Comparison of ENCODE assay signal across 18 cellular contexts in genomic region chr18:39454866-39455265, GRCh38.
DNase-seq lines count a peak whose midpoint lies in the region; ATAC-seq and TF ChIP-seq lines count a peak whose summit lies in the region.
"Had no signal": no experiment of that assay in that cellular context is flagged by ENCODE, and none has a peak within 500 bp of the region (broad histone marks: within the 10 kb centered on the region; RNA-seq: fewer than 3 reads in every experiment).

No MANE protein-coding gene starts in this region.

- H3K4me3 Mint-ChIP-seq in MCF 10A (ENCODE audit: unreplicated experiment) = no peak overlapping the region
- H3K4me3 Mint-ChIP-seq in T-helper 2 cell treated with Interferon-gamma antibody and Interleukin-4, amounts not matched to agents 5 μg/mL and 100 μg/mL, for 36 hours = no peak overlapping the region
- H3K4me3 Mint-ChIP-seq: CD8-positive, alpha-beta memory T cell had no signal

- H3K27ac Mint-ChIP-seq in MCF 10A (ENCODE audit: low read depth, unreplicated experiment) = peak overlapping the region; percentile 79
- H3K27ac Mint-ChIP-seq in T-helper 2 cell treated with Interferon-gamma antibody and Interleukin-4, amounts not matched to agents 5 μg/mL and 100 μg/mL, for 36 hours = no peak overlapping the region
- H3K27ac Mint-ChIP-seq: CD8-positive, alpha-beta memory T cell had no signal

- H3K4me1 Mint-ChIP-seq in MCF 10A (ENCODE audit: insufficient read depth, unreplicated experiment) = peaks cover 37% of the 10 kb centered on the region
- H3K4me1 Mint-ChIP-seq in T-helper 2 cell treated with Interferon-gamma antibody and Interleukin-4, amounts not matched to agents 5 μg/mL and 100 μg/mL, for 36 hours (ENCODE audit: low read depth) = no peaks in the 10 kb centered on the region
- H3K4me1 Mint-ChIP-seq: CD8-positive, alpha-beta memory T cell had no signal

- intact Hi-C loops in MCF 10A (cut with micrococcal nuclease) (no loop called here), breast epithelium (cut with DNase I; ENCODE audit: low total_unique reads) (no loop called here)

- TF ChIP-seq CTCF in MCF 10A (IDR thresholded peaks at IDR 0.05; ENCODE audit: unreplicated experiment) (no peak), breast epithelium (IDR thresholded peaks at IDR 0.05) (no peak), foreskin keratinocyte (conservative IDR thresholded peaks at IDR 0.05) (no peak)

- BruUV-seq in MCF 10A (replicated peaks; lab: Mats Ljungman, UMichigan) = no TSS peak

- H3K27me3 Mint-ChIP-seq in MCF 10A (ENCODE audit: insufficient read depth, unreplicated experiment) = no peaks in the 10 kb centered on the region
- H3K27me3 Mint-ChIP-seq in T-helper 2 cell treated with Interferon-gamma antibody and Interleukin-4, amounts not matched to agents 5 μg/mL and 100 μg/mL, for 36 hours (ENCODE audit: low read depth) = no peaks in the 10 kb centered on the region
- H3K27me3 Mint-ChIP-seq: CD8-positive, alpha-beta memory T cell had no signal

- no peak for TF ChIP-seq POLR2A in breast epithelium (IDR thresholded peaks at IDR 0.05)

- peak overlapping the region; percentile 34 for H3K9ac ChIP-seq in skeletal muscle satellite cell (ENCODE audit: low read depth, low read length)
- H3K9ac ChIP-seq: BLaER1 had no signal

- H3K36me3 ChIP-seq in breast epithelium = no peaks in the 10 kb centered on the region
- no peaks in the 10 kb centered on the region for H3K36me3 ChIP-seq in skeletal muscle satellite cell (ENCODE audit: insufficient read depth, low read length)
- H3K36me3 ChIP-seq: BLaER1, Peyer's patch had no signal

- CTCF ChIA-PET in MCF 10A (lab: Yijun Ruan, JAX) = interaction anchor here (0.6 kb wide), 1 partner anchor 15 kb away, joined by 3 read pairs; no protein-coding TSS in a partner anchor

- DNase-seq in MCF 10A (ENCODE audit: unreplicated experiment) (peak; percentile 28), breast epithelium (ENCODE audit: low spot score in 2 of 2) (no peak), dermis blood vessel endothelial cell (peak; percentile 51), foreskin keratinocyte (peak in 1 of 2 donors; percentile 17), putamen (ENCODE audit: low spot score) (no peak), DMS79 (lab: John Stamatoyannopoulos, UW) (no peak)
- no peak for DNase-seq in T-helper 2 cell treated with Interferon-gamma antibody and Interleukin-4, amounts not matched to agents 5 μg/mL and 100 μg/mL, for 36 hours (ENCODE audit: low spot score)
- DNase-seq: CD8-positive, alpha-beta memory T cell; DMS 273 treated with DMSO at 0.1 percent for 48 hours; NCI-H1105 treated with DMSO at 0.1 percent for 48 hours; NCI-H187; NCI-H774; Peyer's patch; SHP77 treated with DMSO at 0.1 percent for 48 hours had no signal

- H3K27me3 ChIP-seq in breast epithelium (no peaks in the 10 kb centered on the region), foreskin keratinocyte (no peaks in the 10 kb centered on the region), skeletal muscle satellite cell (ENCODE audit: control insufficient read depth, insufficient read depth, low read length) (no peaks in the 10 kb centered on the region)
- H3K27me3 ChIP-seq: BLaER1, Peyer's patch had no signal

- ATAC-seq in foreskin keratinocyte = no peak
- ATAC-seq: HepG2 had no signal

- no peaks in the 10 kb centered on the region for H3K9me3 Mint-ChIP-seq in MCF 10A (ENCODE audit: unreplicated experiment)
- no peaks in the 10 kb centered on the region for H3K9me3 Mint-ChIP-seq in T-helper 2 cell treated with Interferon-gamma antibody and Interleukin-4, amounts not matched to agents 5 μg/mL and 100 μg/mL, for 36 hours

- no peak overlapping the region for H3K27ac ChIP-seq in breast epithelium
- H3K27ac ChIP-seq in foreskin keratinocyte = peak overlapping the region; percentile 32
- H3K27ac ChIP-seq: 22Rv1, BLaER1, Peyer's patch had no signal

- POLR2A ChIA-PET in MCF 10A (lab: Yijun Ruan, JAX) = interaction anchor here (0.7 to 1.6 kb wide), 3 partner anchors 10 to 54 kb away, joined by 4 to 6 read pairs (median 4); no protein-coding TSS in a partner anchor

- H3K36me3 Mint-ChIP-seq in MCF 10A (ENCODE audit: insufficient read depth, unreplicated experiment) = no peaks in the 10 kb centered on the region
- H3K36me3 Mint-ChIP-seq in T-helper 2 cell treated with Interferon-gamma antibody and Interleukin-4, amounts not matched to agents 5 μg/mL and 100 μg/mL, for 36 hours (ENCODE audit: low read depth) = no peaks in the 10 kb centered on the region
- H3K36me3 Mint-ChIP-seq: CD8-positive, alpha-beta memory T cell had no signal

- H3K9me3 ChIP-seq in breast epithelium (no peaks in the 10 kb centered on the region), skeletal muscle satellite cell (replicated peaks; ENCODE audit: low read length) (no peaks in the 10 kb centered on the region)
- H3K9me3 ChIP-seq: BLaER1, Peyer's patch had no signal

- H3K4me3 ChIP-seq in breast epithelium = no peak overlapping the region
- no peak overlapping the region for H3K4me3 ChIP-seq in skeletal muscle satellite cell (ENCODE audit: low read length)
- H3K4me3 ChIP-seq: BLaER1 had no signal

- H3K4me2 ChIP-seq in skeletal muscle satellite cell (ENCODE audit: low read length) = peak overlapping the region; percentile 74

- H3K4me1 ChIP-seq in breast epithelium = no peaks in the 10 kb centered on the region
- H3K4me1 ChIP-seq in foreskin keratinocyte = peaks cover 9% of the 10 kb centered on the region
- peaks cover 27% of the 10 kb centered on the region for H3K4me1 ChIP-seq in skeletal muscle satellite cell (ENCODE audit: control insufficient read depth, insufficient read depth, low read length)
- H3K4me1 ChIP-seq: Peyer's patch had no signal

Comparison
In these comparisons a context has a peak if more than half of its experiments do, and no peak if none do; other contexts are left out.
1. DNase-seq: peak in MCF 10A (single experiment) and dermis blood vessel endothelial cell (single experiment); none in breast epithelium (0 of 2), T-helper 2 cell treated with Interferon-gamma antibody and Interleukin-4, amounts not matched to agents 5 μg/mL and 100 μg/mL, for 36 hours (single experiment), putamen (single experiment) and DMS79 (single experiment).